In the genomic region with DNA sequence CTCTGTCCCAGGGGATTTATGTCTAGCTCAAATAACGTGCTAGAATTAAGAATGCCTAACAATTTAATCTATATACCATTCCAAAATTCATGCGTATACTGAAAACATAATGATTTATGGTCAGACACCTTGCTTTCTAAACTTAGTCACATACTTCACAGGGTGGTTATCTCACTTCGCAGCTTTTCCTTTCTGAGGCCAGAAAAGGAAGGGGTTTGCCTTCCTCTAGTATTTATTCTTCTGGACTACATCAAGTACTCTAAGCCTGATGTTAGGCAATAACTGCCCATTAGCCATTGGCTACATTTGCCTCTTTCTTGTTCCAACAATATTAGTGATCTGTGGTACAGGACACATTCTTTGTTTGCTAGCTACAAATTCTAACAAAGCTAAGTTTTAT, we compare ENCODE assay signal across 21 cellular contexts.
DNase-seq lines count a peak whose midpoint lies in the region; ATAC-seq and TF ChIP-seq lines count a peak whose summit lies in the region.
"Had no signal": no experiment of that assay in that cellular context is flagged by ENCODE, and none has a peak within 500 bp of the region (broad histone marks: within the 10 kb centered on the region; RNA-seq: fewer than 3 reads in every experiment).

No MANE protein-coding gene starts in this region.

- ATAC-seq in aorta (ENCODE audit: low FRiP score) = peak; percentile 74
- ATAC-seq: stimulated activated naive CD8-positive, alpha-beta T cell treated with anti-CD3 and anti-CD28 coated beads, Interleukin-15, amount 100 ng/mL, for 72 hours had no signal

- POLR2A ChIA-PET in MCF 10A (lab: Yijun Ruan, JAX) = interaction anchor here (0.6 to 1.3 kb wide), 3 partner anchors 10 to 24 kb away, joined by 3 to 7 read pairs (median 3); no protein-coding TSS in a partner anchor

- H3K36me3 Mint-ChIP-seq in MCF 10A (ENCODE audit: insufficient read depth, unreplicated experiment) (peaks cover 8% of the 10 kb centered on the region), nephron (ENCODE audit: low read depth) (no peaks in the 10 kb centered on the region), nephron progenitor cell (ENCODE audit: low read depth) (no peaks in the 10 kb centered on the region)
- H3K36me3 Mint-ChIP-seq: activated CD4-positive, alpha-beta memory T cell treated with anti-CD3 and anti-CD28 coated beads for 36 hours; activated naive CD4-positive, alpha-beta T cell treated with anti-CD3 and anti-CD28 coated beads, Interleukin-2, amount 50 U/mL, for 24 hours had no signal

- H3K4me3 ChIP-seq in breast epithelium = no peak overlapping the region
- no peak overlapping the region for H3K4me3 ChIP-seq in cardiac muscle cell
- no peak overlapping the region for H3K4me3 ChIP-seq in aorta (ENCODE audit: low read length in 2 of 2)
- H3K4me3 ChIP-seq: HAP-1 had no signal

- H3K4me3 Mint-ChIP-seq in MCF 10A (ENCODE audit: unreplicated experiment) (no peak overlapping the region), nephron (no peak overlapping the region), nephron progenitor cell (no peak overlapping the region)
- H3K4me3 Mint-ChIP-seq: activated CD4-positive, alpha-beta memory T cell treated with anti-CD3 and anti-CD28 coated beads for 36 hours; activated naive CD4-positive, alpha-beta T cell treated with anti-CD3 and anti-CD28 coated beads, Interleukin-2, amount 50 U/mL, for 24 hours; dendritic cell treated with granulocyte-macrophage colony-stimulating factor and Interleukin-4, amounts not matched to agents 40 ng/mL and 50 ng/mL, for 4 days; IgD-negative memory B cell; stimulated activated naive CD8-positive, alpha-beta T cell treated with anti-CD3 and anti-CD28 coated beads, Interleukin-15, amount 100 ng/mL, for 72 hours had no signal

- DNase-seq in breast epithelium (ENCODE audit: low spot score in 2 of 2) (no peak), MCF 10A (ENCODE audit: unreplicated experiment) (no peak), cardiac muscle cell (ENCODE audit: low read depth in 1 of 2, low spot score in 1 of 2) (peak; percentile 18 to 27), aorta (no peak), occipital lobe (lab: John Stamatoyannopoulos, UW) (no peak), nephron progenitor cell (no peak), NCI-H526 (lab: John Stamatoyannopoulos, UW) (no peak)
- DNase-seq: activated CD4-positive, alpha-beta memory T cell treated with anti-CD3 and anti-CD28 coated beads for 36 hours; activated T-cell treated with anti-CD3 and anti-CD28 coated beads, Interleukin-2, amount 50 U/mL, for 48 hours; brain microvascular endothelial cell; NCI-H2081 treated with DMSO at 0.1 percent for 48 hours; NCI-H524; stimulated activated CD4-positive, alpha-beta T cell treated with anti-CD3 and anti-CD28 coated beads, Interleukin-1b, Interleukin-23, amount 100 ng/mL, for 48 hours; stimulated activated naive CD8-positive, alpha-beta T cell treated with anti-CD3 and anti-CD28 coated beads, Interleukin-15, amount 100 ng/mL, for 72 hours had no signal

- no TSS peak for BruUV-seq in MCF 10A (replicated peaks; lab: Mats Ljungman, UMichigan)

- no peak overlapping the region for H3K27ac Mint-ChIP-seq in MCF 10A (ENCODE audit: low read depth, unreplicated experiment)
- peak overlapping the region in 2 of 3 experiments; percentile 53 to 77 for H3K27ac Mint-ChIP-seq in nephron
- H3K27ac Mint-ChIP-seq in nephron progenitor cell = no peak overlapping the region
- H3K27ac Mint-ChIP-seq: activated CD4-positive, alpha-beta memory T cell treated with anti-CD3 and anti-CD28 coated beads for 36 hours; activated naive CD4-positive, alpha-beta T cell treated with anti-CD3 and anti-CD28 coated beads, Interleukin-2, amount 50 U/mL, for 24 hours; dendritic cell treated with granulocyte-macrophage colony-stimulating factor and Interleukin-4, amounts not matched to agents 40 ng/mL and 50 ng/mL, for 4 days; IgD-negative memory B cell; stimulated activated naive CD8-positive, alpha-beta T cell treated with anti-CD3 and anti-CD28 coated beads, Interleukin-15, amount 100 ng/mL, for 72 hours had no signal

- peak overlapping the region; percentile 33 to 41 for H3K27ac ChIP-seq in breast epithelium
- H3K27ac ChIP-seq in cardiac muscle cell = peak overlapping the region; percentile 74
- H3K27ac ChIP-seq in aorta (ENCODE audit: low read depth in 1 of 2, low read length in 2 of 2) = no peak overlapping the region
- H3K27ac ChIP-seq: 22Rv1, brain microvascular endothelial cell, VCaP had no signal

- H3K36me3 ChIP-seq in breast epithelium = no peaks in the 10 kb centered on the region
- H3K36me3 ChIP-seq in cardiac muscle cell = no peaks in the 10 kb centered on the region
- no peaks in the 10 kb centered on the region for H3K36me3 ChIP-seq in aorta (ENCODE audit: control insufficient read depth in 1 of 2, insufficient read depth in 2 of 2, low read length in 1 of 2)
- H3K36me3 ChIP-seq: brain microvascular endothelial cell, HAP-1 had no signal

- H3K27me3 Mint-ChIP-seq in MCF 10A (ENCODE audit: insufficient read depth, unreplicated experiment) (no peaks in the 10 kb centered on the region), nephron (ENCODE audit: low read depth) (peaks cover 13% of the 10 kb centered on the region), nephron progenitor cell (ENCODE audit: low read depth, poor library complexity) (peaks cover 27% of the 10 kb centered on the region)

- CTCF ChIA-PET in MCF 10A (lab: Yijun Ruan, JAX) = interaction anchor here (0.6 to 1.6 kb wide), 7 partner anchors 10 to 284 kb away, joined by 3 to 6 read pairs (median 3); partner anchors contain the start of gene FHIP2A

- peaks cover 6% of the 10 kb centered on the region for H3K9me3 Mint-ChIP-seq in MCF 10A (ENCODE audit: unreplicated experiment)
- no peaks in the 10 kb centered on the region for H3K9me3 Mint-ChIP-seq in nephron
- peaks cover 3% of the 10 kb centered on the region for H3K9me3 Mint-ChIP-seq in nephron progenitor cell
- H3K9me3 Mint-ChIP-seq: activated CD4-positive, alpha-beta memory T cell treated with anti-CD3 and anti-CD28 coated beads for 36 hours; activated naive CD4-positive, alpha-beta T cell treated with anti-CD3 and anti-CD28 coated beads, Interleukin-2, amount 50 U/mL, for 24 hours; dendritic cell treated with granulocyte-macrophage colony-stimulating factor and Interleukin-4, amounts not matched to agents 40 ng/mL and 50 ng/mL, for 4 days had no signal

- H3K27me3 ChIP-seq in breast epithelium (no peaks in the 10 kb centered on the region), cardiac muscle cell (no peaks in the 10 kb centered on the region), aorta (ENCODE audit: control insufficient read depth in 1 of 2, insufficient read depth in 2 of 2, low read length in 1 of 2) (no peaks in the 10 kb centered on the region)
- H3K27me3 ChIP-seq: brain microvascular endothelial cell had no signal

- intact Hi-C loops in breast epithelium (cut with DNase I; ENCODE audit: low total_unique reads) (no loop called here), MCF 10A (cut with micrococcal nuclease) (no loop called here), aorta (cut with DNase I) (no loop called here)

- no peaks in the 10 kb centered on the region for H3K9me3 ChIP-seq in breast epithelium
- no peaks in the 10 kb centered on the region for H3K9me3 ChIP-seq in cardiac muscle cell (ENCODE audit: low read depth)
- no peaks in the 10 kb centered on the region for H3K9me3 ChIP-seq in aorta (ENCODE audit: control insufficient read depth, low read length)
- H3K9me3 ChIP-seq: HAP-1 had no signal

- no peak for TF ChIP-seq POLR2A in breast epithelium (IDR thresholded peaks at IDR 0.05)

- peaks cover 6% of the 10 kb centered on the region for H3K4me1 Mint-ChIP-seq in MCF 10A (ENCODE audit: insufficient read depth, unreplicated experiment)
- peaks cover 13% of the 10 kb centered on the region for H3K4me1 Mint-ChIP-seq in nephron
- no peaks in the 10 kb centered on the region for H3K4me1 Mint-ChIP-seq in nephron progenitor cell
- H3K4me1 Mint-ChIP-seq: activated naive CD4-positive, alpha-beta T cell treated with anti-CD3 and anti-CD28 coated beads, Interleukin-2, amount 50 U/mL, for 24 hours; IgD-negative memory B cell; stimulated activated naive CD8-positive, alpha-beta T cell treated with anti-CD3 and anti-CD28 coated beads, Interleukin-15, amount 100 ng/mL, for 72 hours had no signal

- no peak for TF ChIP-seq CTCF in breast epithelium (IDR thresholded peaks at IDR 0.05)
- TF ChIP-seq CTCF in MCF 10A (IDR thresholded peaks at IDR 0.05; ENCODE audit: unreplicated experiment) = no peak
- no peak for TF ChIP-seq CTCF in cardiac muscle cell (IDR thresholded peaks at IDR 0.05; ENCODE audit: low read depth, low read length)
- TF ChIP-seq CTCF in nephron (IDR thresholded peaks at IDR 0.05; ENCODE audit: unreplicated experiment in 3 of 3) = no peak
- no peak for TF ChIP-seq CTCF in nephron progenitor cell (IDR thresholded peaks at IDR 0.05)

- 20 to 29% methylated on average over 3 of the region's 3 CpGs for WGBS in aorta, 2 donors

- H3K4me1 ChIP-seq in breast epithelium = no peaks in the 10 kb centered on the region
- H3K4me1 ChIP-seq in cardiac muscle cell (ENCODE audit: low read depth) = peaks cover 26% of the 10 kb centered on the region
- no peaks in the 10 kb centered on the region for H3K4me1 ChIP-seq in aorta (ENCODE audit: control insufficient read depth in 1 of 2, insufficient read depth in 2 of 2, low read length in 2 of 2)
- H3K4me1 ChIP-seq: HAP-1 had no signal

Comparison
In these comparisons a context has a peak if more than half of its experiments do, and no peak if none do; other contexts are left out.
1. DNase-seq: peak in cardiac muscle cell (2 of 2); none in breast epithelium (0 of 2), MCF 10A (single experiment), aorta (0 of 2), occipital lobe (single experiment), nephron progenitor cell (single experiment) and NCI-H526 (0 of 2).
2. H3K27ac ChIP-seq: peak in breast epithelium (2 of 2) and cardiac muscle cell (single experiment); none in aorta (0 of 2).
3. H3K27ac Mint-ChIP-seq: peak in nephron (2 of 3); none in MCF 10A (single experiment) and nephron progenitor cell (single experiment).